Comparison of ENCODE assay signal across 1 cellular context in the genomic region with DNA sequence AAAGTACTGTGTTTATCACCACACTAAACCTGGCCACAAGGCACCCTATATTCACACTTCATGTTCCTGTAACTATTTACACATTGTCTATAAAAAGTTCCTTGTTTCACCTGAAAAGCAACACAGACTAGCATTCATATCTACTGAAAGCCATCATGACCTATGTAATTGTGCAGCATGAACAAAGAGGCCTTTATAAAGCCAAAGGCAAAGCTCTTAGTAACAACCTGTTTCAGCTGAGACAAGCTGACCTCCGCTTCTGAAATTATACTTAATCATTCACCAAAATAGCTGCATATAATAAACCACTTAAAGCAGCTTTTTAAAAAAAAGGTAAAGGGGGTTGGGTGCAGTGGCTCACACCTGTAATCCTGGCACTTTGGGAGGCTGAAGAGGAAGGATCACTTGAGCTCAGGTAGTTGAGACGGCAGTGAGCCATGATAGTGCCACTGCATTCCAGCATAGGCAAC.
TF ChIP-seq lines count a peak whose summit lies in the region.

No MANE protein-coding gene starts in this region.

TF ChIP-seq in HepG2, 621 proteins besides CTCF, POLR2A, EP300 and RAD21 (continued from another document and continues in another):
- TF ChIP-seq CREB1 (IDR thresholded peaks at IDR 0.05) (no peak), CREB1 (CRISPR knock-in tag; IDR thresholded peaks at IDR 0.05) (peak; percentile 52; the same call in 1 of the 2 replicates), FOXA3 (CRISPR knock-in tag; IDR thresholded peaks at IDR 0.05) (peak; percentile 75), SOX6 (IDR thresholded peaks at IDR 0.05) (no peak), SOX6 (CRISPR knock-in tag; IDR thresholded peaks at IDR 0.05) (peak; percentile 64), NCOA1 (CRISPR knock-in tag; IDR thresholded peaks at IDR 0.05) (no peak), ZNF205 (CRISPR knock-in tag; IDR thresholded peaks at IDR 0.05) (no peak), SIN3A (IDR thresholded peaks at IDR 0.05; ENCODE audit: borderline replicate concordance, low read depth, low read length) (no peak), RXRB (CRISPR knock-in tag; IDR thresholded peaks at IDR 0.05; ENCODE audit: borderline replicate concordance) (0 out of 2 replicates have a peak, but pooled peaks have one; percentile 12), FOXA1 (IDR thresholded peaks at IDR 0.05) (no peak), FOXA1 (CRISPR knock-in tag; IDR thresholded peaks at IDR 0.05) (peak; percentile 59), GATAD2A (CRISPR knock-in tag; IDR thresholded peaks at IDR 0.05) (peak; percentile 35; the same call in 1 of the 2 replicates), ZFP1 (CRISPR knock-in tag; IDR thresholded peaks at IDR 0.05) (no peak), GTF3A (CRISPR knock-in tag; conservative IDR thresholded peaks at IDR 0.05) (no peak), TEAD3 (CRISPR knock-in tag; optimal IDR thresholded peaks at IDR 0.05; ENCODE audit: borderline replicate concordance) (peak; percentile 49), SAP130 (CRISPR knock-in tag; IDR thresholded peaks at IDR 0.05; ENCODE audit: low read depth) (peak; percentile 22; the same call in 1 of the 2 replicates), ELF3 (CRISPR knock-in tag; IDR thresholded peaks at IDR 0.05) (peak; percentile 57), BCL6 (CRISPR knock-in tag; IDR thresholded peaks at IDR 0.05) (peak; percentile 73), ASH2L (IDR thresholded peaks at IDR 0.05; ENCODE audit: insufficient read length, low read depth, low read length) (peak; percentile 46), MED1 (CRISPR knock-in tag; IDR thresholded peaks at IDR 0.05) (peak; percentile 24; the same call in 1 of the 2 replicates), CREM (IDR thresholded peaks at IDR 0.05) (peak; percentile 53), CREM (CRISPR knock-in tag; IDR thresholded peaks at IDR 0.05) (no peak), PPARG (CRISPR knock-in tag; conservative IDR thresholded peaks at IDR 0.05) (peak; percentile 39; the same call in 1 of the 2 replicates), SRSF9 (IDR thresholded peaks at IDR 0.05; ENCODE audit: borderline replicate concordance, insufficient read depth, low read depth, low read length, poor library complexity, severe bottlenecking) (no peak), SNAPC2 (CRISPR knock-in tag; IDR thresholded peaks at IDR 0.05) (0 out of 2 replicates have a peak, but pooled peaks have one; percentile 29), FOXP1 (IDR thresholded peaks at IDR 0.05) (peak; percentile 67), FOXP1 (CRISPR knock-in tag; IDR thresholded peaks at IDR 0.05) (peak; percentile 61; the same call in 1 of the 2 replicates), TBX3 (IDR thresholded peaks at IDR 0.05; ENCODE audit: borderline replicate concordance) (peak; percentile 59; the same call in 1 of the 2 replicates), ZNF772 (CRISPR knock-in tag; IDR thresholded peaks at IDR 0.05) (no peak), NCOA2 (CRISPR knock-in tag; IDR thresholded peaks at IDR 0.05) (peak; percentile 69), IRF2 (CRISPR knock-in tag; IDR thresholded peaks at IDR 0.05) (no peak), NR2F1 (CRISPR knock-in tag; IDR thresholded peaks at IDR 0.05) (0 out of 4 replicates have a peak, but pooled peaks of 1 of the 2 experiments have one; percentile 12), HMG20A (CRISPR knock-in tag; IDR thresholded peaks at IDR 0.05; ENCODE audit: borderline replicate concordance) (peak; percentile 29; the same call in 1 of the 2 replicates), RBAK (CRISPR knock-in tag; IDR thresholded peaks at IDR 0.05) (peak; percentile 87), RARA (CRISPR knock-in tag; IDR thresholded peaks at IDR 0.05) (peak; percentile 62; the same call in 1 of the 2 replicates)
- TF ChIP-seq, protein P1, sequence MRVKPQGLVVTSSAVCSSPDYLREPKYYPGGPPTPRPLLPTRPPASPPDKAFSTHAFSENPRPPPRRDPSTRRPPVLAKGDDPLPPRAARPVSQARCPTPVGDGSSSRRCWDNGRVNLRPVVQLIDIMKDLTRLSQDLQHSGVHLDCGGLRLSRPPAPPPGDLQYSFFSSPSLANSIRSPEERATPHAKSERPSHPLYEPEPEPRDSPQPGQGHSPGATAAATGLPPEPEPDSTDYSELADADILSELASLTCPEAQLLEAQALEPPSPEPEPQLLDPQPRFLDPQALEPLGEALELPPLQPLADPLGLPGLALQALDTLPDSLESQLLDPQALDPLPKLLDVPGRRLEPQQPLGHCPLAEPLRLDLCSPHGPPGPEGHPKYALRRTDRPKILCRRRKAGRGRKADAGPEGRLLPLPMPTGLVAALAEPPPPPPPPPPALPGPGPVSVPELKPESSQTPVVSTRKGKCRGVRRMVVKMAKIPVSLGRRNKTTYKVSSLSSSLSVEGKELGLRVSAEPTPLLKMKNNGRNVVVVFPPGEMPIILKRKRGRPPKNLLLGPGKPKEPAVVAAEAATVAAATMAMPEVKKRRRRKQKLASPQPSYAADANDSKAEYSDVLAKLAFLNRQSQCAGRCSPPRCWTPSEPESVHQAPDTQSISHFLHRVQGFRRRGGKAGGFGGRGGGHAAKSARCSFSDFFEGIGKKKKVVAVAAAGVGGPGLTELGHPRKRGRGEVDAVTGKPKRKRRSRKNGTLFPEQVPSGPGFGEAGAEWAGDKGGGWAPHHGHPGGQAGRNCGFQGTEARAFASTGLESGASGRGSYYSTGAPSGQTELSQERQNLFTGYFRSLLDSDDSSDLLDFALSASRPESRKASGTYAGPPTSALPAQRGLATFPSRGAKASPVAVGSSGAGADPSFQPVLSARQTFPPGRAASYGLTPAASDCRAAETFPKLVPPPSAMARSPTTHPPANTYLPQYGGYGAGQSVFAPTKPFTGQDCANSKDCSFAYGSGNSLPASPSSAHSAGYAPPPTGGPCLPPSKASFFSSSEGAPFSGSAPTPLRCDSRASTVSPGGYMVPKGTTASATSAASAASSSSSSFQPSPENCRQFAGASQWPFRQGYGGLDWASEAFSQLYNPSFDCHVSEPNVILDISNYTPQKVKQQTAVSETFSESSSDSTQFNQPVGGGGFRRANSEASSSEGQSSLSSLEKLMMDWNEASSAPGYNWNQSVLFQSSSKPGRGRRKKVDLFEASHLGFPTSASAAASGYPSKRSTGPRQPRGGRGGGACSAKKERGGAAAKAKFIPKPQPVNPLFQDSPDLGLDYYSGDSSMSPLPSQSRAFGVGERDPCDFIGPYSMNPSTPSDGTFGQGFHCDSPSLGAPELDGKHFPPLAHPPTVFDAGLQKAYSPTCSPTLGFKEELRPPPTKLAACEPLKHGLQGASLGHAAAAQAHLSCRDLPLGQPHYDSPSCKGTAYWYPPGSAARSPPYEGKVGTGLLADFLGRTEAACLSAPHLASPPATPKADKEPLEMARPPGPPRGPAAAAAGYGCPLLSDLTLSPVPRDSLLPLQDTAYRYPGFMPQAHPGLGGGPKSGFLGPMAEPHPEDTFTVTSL (CRISPR knock-in tag; IDR thresholded peaks at IDR 0.05; ENCODE audit: borderline replicate concordance), result peak; percentile 28; the same call in 1 of the 2 replicates
- TF ChIP-seq, protein P2, sequence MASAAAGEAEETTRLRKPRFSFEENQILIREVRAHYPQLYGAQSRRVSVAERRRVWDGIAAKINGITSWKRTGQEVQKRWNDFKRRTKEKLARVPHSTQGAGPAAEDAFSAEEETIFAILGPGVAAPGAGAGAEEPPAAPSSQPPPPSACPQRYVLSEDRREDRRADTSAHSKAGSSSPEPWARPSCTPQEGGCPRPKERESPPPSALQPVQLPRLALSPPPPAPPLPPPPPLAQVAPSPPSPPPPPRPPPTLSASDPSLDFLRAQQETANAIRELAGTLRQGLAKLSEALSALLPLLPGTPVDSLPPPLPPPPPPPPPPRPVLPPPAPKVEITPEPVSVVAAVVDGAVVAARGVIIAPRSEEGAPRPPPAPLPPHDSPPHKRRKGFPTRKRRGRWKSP (CRISPR knock-in tag; IDR thresholded peaks at IDR 0.05), result peak; percentile 27; the same call in 1 of the 2 replicates
- TF ChIP-seq, protein P3, sequence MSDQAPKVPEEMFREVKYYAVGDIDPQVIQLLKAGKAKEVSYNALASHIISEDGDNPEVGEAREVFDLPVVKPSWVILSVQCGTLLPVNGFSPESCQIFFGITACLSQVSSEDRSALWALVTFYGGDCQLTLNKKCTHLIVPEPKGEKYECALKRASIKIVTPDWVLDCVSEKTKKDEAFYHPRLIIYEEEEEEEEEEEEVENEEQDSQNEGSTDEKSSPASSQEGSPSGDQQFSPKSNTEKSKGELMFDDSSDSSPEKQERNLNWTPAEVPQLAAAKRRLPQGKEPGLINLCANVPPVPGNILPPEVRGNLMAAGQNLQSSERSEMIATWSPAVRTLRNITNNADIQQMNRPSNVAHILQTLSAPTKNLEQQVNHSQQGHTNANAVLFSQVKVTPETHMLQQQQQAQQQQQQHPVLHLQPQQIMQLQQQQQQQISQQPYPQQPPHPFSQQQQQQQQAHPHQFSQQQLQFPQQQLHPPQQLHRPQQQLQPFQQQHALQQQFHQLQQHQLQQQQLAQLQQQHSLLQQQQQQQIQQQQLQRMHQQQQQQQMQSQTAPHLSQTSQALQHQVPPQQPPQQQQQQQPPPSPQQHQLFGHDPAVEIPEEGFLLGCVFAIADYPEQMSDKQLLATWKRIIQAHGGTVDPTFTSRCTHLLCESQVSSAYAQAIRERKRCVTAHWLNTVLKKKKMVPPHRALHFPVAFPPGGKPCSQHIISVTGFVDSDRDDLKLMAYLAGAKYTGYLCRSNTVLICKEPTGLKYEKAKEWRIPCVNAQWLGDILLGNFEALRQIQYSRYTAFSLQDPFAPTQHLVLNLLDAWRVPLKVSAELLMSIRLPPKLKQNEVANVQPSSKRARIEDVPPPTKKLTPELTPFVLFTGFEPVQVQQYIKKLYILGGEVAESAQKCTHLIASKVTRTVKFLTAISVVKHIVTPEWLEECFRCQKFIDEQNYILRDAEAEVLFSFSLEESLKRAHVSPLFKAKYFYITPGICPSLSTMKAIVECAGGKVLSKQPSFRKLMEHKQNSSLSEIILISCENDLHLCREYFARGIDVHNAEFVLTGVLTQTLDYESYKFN (CRISPR knock-in tag; conservative IDR thresholded peaks at IDR 0.05), result peak; percentile 42
- TF ChIP-seq, protein P4, sequence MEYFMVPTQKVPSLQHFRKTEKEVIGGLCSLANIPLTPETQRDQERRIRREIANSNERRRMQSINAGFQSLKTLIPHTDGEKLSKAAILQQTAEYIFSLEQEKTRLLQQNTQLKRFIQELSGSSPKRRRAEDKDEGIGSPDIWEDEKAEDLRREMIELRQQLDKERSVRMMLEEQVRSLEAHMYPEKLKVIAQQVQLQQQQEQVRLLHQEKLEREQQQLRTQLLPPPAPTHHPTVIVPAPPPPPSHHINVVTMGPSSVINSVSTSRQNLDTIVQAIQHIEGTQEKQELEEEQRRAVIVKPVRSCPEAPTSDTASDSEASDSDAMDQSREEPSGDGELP (IDR thresholded peaks at IDR 0.05; ENCODE audit: borderline replicate concordance, low read depth), result peak; percentile 47; the same call in 1 of the 2 replicates
- TF ChIP-seq, protein P5, sequence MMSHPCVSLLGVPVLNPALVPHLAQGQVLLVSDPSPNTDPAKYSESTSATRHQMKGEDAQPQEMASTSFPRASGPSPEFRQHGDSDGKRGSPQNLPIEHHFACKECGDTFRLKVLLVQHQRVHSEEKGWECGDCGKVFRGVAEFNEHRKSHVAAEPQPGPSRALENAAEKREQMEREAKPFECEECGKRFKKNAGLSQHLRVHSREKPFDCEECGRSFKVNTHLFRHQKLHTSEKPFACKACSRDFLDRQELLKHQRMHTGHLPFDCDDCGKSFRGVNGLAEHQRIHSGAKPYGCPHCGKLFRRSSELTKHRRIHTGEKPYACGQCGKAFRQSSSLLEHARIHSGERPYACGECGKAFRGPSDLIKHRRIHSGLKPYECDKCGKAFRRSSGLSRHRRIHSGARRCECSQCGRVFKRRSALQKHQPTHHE (CRISPR knock-in tag; IDR thresholded peaks at IDR 0.05; ENCODE audit: borderline replicate concordance), result no peak
- TF ChIP-seq, protein P6, sequence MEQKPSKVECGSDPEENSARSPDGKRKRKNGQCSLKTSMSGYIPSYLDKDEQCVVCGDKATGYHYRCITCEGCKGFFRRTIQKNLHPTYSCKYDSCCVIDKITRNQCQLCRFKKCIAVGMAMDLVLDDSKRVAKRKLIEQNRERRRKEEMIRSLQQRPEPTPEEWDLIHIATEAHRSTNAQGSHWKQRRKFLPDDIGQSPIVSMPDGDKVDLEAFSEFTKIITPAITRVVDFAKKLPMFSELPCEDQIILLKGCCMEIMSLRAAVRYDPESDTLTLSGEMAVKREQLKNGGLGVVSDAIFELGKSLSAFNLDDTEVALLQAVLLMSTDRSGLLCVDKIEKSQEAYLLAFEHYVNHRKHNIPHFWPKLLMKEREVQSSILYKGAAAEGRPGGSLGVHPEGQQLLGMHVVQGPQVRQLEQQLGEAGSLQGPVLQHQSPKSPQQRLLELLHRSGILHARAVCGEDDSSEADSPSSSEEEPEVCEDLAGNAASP (CRISPR knock-in tag; IDR thresholded peaks at IDR 0.05; ENCODE audit: borderline replicate concordance), result peak; percentile 26; the same call in 1 of the 2 replicates
- TF ChIP-seq, protein P7, sequence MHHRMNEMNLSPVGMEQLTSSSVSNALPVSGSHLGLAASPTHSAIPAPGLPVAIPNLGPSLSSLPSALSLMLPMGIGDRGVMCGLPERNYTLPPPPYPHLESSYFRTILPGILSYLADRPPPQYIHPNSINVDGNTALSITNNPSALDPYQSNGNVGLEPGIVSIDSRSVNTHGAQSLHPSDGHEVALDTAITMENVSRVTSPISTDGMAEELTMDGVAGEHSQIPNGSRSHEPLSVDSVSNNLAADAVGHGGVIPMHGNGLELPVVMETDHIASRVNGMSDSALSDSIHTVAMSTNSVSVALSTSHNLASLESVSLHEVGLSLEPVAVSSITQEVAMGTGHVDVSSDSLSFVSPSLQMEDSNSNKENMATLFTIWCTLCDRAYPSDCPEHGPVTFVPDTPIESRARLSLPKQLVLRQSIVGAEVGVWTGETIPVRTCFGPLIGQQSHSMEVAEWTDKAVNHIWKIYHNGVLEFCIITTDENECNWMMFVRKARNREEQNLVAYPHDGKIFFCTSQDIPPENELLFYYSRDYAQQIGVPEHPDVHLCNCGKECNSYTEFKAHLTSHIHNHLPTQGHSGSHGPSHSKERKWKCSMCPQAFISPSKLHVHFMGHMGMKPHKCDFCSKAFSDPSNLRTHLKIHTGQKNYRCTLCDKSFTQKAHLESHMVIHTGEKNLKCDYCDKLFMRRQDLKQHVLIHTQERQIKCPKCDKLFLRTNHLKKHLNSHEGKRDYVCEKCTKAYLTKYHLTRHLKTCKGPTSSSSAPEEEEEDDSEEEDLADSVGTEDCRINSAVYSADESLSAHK (CRISPR knock-in tag; IDR thresholded peaks at IDR 0.05; ENCODE audit: borderline replicate concordance), result no peak
- TF ChIP-seq, protein P8, sequence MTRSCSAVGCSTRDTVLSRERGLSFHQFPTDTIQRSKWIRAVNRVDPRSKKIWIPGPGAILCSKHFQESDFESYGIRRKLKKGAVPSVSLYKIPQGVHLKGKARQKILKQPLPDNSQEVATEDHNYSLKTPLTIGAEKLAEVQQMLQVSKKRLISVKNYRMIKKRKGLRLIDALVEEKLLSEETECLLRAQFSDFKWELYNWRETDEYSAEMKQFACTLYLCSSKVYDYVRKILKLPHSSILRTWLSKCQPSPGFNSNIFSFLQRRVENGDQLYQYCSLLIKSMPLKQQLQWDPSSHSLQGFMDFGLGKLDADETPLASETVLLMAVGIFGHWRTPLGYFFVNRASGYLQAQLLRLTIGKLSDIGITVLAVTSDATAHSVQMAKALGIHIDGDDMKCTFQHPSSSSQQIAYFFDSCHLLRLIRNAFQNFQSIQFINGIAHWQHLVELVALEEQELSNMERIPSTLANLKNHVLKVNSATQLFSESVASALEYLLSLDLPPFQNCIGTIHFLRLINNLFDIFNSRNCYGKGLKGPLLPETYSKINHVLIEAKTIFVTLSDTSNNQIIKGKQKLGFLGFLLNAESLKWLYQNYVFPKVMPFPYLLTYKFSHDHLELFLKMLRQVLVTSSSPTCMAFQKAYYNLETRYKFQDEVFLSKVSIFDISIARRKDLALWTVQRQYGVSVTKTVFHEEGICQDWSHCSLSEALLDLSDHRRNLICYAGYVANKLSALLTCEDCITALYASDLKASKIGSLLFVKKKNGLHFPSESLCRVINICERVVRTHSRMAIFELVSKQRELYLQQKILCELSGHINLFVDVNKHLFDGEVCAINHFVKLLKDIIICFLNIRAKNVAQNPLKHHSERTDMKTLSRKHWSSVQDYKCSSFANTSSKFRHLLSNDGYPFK (CRISPR knock-in tag; IDR thresholded peaks at IDR 0.05; ENCODE audit: borderline replicate concordance), result no peak
